In the genomic region with DNA sequence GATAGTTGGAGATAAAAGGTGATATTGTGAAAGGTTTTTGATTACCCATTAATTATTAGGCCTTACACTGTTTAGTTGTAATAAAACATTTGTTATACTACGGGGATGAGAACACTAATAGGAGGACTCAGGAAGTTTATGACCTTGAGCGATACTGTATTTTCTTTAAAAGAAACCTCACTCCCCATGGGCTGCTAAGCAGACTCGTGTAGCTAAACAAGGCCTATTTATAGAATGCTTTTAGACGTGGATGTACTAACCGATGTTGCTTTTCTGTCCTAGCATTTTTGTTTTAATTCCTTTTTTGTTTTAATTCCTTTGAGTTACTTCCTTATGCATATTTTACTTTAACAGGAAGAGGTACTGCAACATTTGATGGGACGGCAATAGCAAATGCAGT, we compare ENCODE assay signal across 26 cellular contexts.
"Had no signal": no experiment of that assay in that cellular context is flagged by ENCODE, and none has a peak within 500 bp of the region (broad histone marks: within the 10 kb centered on the region; RNA-seq: fewer than 3 reads in every experiment).

No MANE protein-coding gene starts in this region.

- H3K27ac Mint-ChIP-seq: activated naive CD8-positive, alpha-beta T cell; type B pancreatic cell had no signal

- FAIRE-seq: bronchial epithelial cell, colon, endothelial cell of umbilical vein, kidney had no signal

- DNase-seq: activated CD4-positive, alpha-beta T cell treated with anti-CD3 and anti-CD28 coated beads for 1 hour; activated CD8-positive, alpha-beta memory T cell treated with anti-CD3 and anti-CD28 coated beads for 24 hours; activated naive CD4-positive, alpha-beta T cell; anterior cingulate cortex; effector memory CD8-positive, alpha-beta T cell; foreskin fibroblast; heart left ventricle; hypothalamus; immature natural killer cell; kidney; left colon; mammary epithelial cell; midbrain; naive thymus-derived CD4-positive, alpha-beta T cell; spleen; stimulated activated naive CD4-positive, alpha-beta T cell treated with Interleukin-2 at 50 U/mL for 16 hours; T-helper 2 cell; uterus had no signal

- H3K4me3 Mint-ChIP-seq: activated naive CD8-positive, alpha-beta T cell; effector memory CD8-positive, alpha-beta T cell; immature natural killer cell; naive thymus-derived CD4-positive, alpha-beta T cell; type B pancreatic cell; WTC11 had no signal

- H3K9me3 Mint-ChIP-seq: WTC11 had no signal

- ATAC-seq: effector memory CD8-positive, alpha-beta T cell; left colon; naive thymus-derived CD4-positive, alpha-beta T cell; WTC11 had no signal

- H3K4me1 Mint-ChIP-seq: immature natural killer cell, WTC11 had no signal

- H3K27me3 Mint-ChIP-seq: activated naive CD8-positive, alpha-beta T cell; effector memory CD8-positive, alpha-beta T cell; naive thymus-derived CD4-positive, alpha-beta T cell; type B pancreatic cell had no signal

- H3K4me3 ChIP-seq: heart left ventricle, right atrium auricular region, spleen, thoracic aorta, uterus had no signal
